ENCODE assay signal across 9 cellular contexts in genomic region chr19:18405754-18406153, GRCh38. TPM values are rescaled to one million over a fixed set of nuclear protein-coding genes. Genes with fewer than 3 reads are reported as not detected.
"Had no signal": no experiment of that assay in that cellular context is flagged by ENCODE, and none has a peak within 500 bp of the region (broad histone marks: within the 10 kb centered on the region; RNA-seq: fewer than 3 reads in every experiment).

No MANE protein-coding gene starts in this region.

RNA-seq across cellular contexts. Expression of gene LRRC25, which starts 8.3 kb away (rescaled TPM):
- total RNA-seq: hepatocyte, lung microvascular endothelial cell, mammary epithelial cell, mesothelial cell of epicardium, myocyte had no signal
- polyA plus RNA-seq: keratinocyte, mammary epithelial cell had no signal

RNA-seq across cellular contexts. Expression of gene GDF15, which starts 19.8 kb away (rescaled TPM):
- total RNA-seq: mononuclear cell had no signal
- polyA plus RNA-seq: immature natural killer cell; naive thymus-derived CD4-positive, alpha-beta T cell had no signal
